ENCODE assay signal across 11 cellular contexts in genomic region chr5:74394543-74394923, GRCh38.
A peak's percentile ranks its signal among the peaks of the same experiment; 100 is the strongest.
DNase-seq lines count a peak whose midpoint lies in the region; ATAC-seq and TF ChIP-seq lines count a peak whose summit lies in the region.
"Had no signal": no experiment of that assay in that cellular context is flagged by ENCODE, and none has a peak within 500 bp of the region (broad histone marks: within the 10 kb centered on the region; RNA-seq: fewer than 3 reads in every experiment).

No MANE protein-coding gene starts in this region.

- H3K9me3 ChIP-seq in right atrium auricular region (no peaks in the 10 kb centered on the region), PC-9 (ENCODE audit: insufficient read depth, low read depth) (no peaks in the 10 kb centered on the region), smooth muscle cell (replicated peaks; ENCODE audit: low read depth) (no peaks in the 10 kb centered on the region)
- no peaks in the 10 kb centered on the region for H3K9me3 ChIP-seq in CD4-positive, alpha-beta T cell (ENCODE audit: control insufficient read depth, low read length)

- DNase-seq in Right ventricle myocardium inferior (ENCODE audit: missing footprints) (no peak), right atrium auricular region (ENCODE audit: low spot score) (no peak), PC-9 (no peak), foreskin keratinocyte (no peak), smooth muscle cell (lab: John Stamatoyannopoulos, UW; ENCODE audit: unreplicated experiment) (no peak), type B pancreatic cell (ENCODE audit: extremely low spot score, unreplicated experiment) (no peak)
- no peak for DNase-seq in CD4-positive, alpha-beta T cell
- DNase-seq: activated CD4-positive, CD25-positive, alpha-beta regulatory T cell treated with anti-CD3 and anti-CD28 coated beads, Interleukin-2, amount 50 U/mL, for 72 hours; activated effector memory CD4-positive, alpha-beta T cell treated with Interleukin-2 at 50 U/mL for 16 hours; GF-D8 had no signal

- H3K4me1 ChIP-seq in right atrium auricular region (no peaks in the 10 kb centered on the region), PC-9 (replicated peaks; ENCODE audit: insufficient read depth) (peaks cover 42% of the 10 kb centered on the region), foreskin keratinocyte (peaks cover 29% of the 10 kb centered on the region), smooth muscle cell (ENCODE audit: low read depth) (no peaks in the 10 kb centered on the region)

- H3K4me1 Mint-ChIP-seq in type B pancreatic cell (ENCODE audit: unreplicated experiment), result peaks cover 47% of the 10 kb centered on the region
- no peaks in the 10 kb centered on the region for H3K4me1 Mint-ChIP-seq in CD4-positive, alpha-beta T cell (ENCODE audit: low read depth)

- H3K4me2 ChIP-seq in PC-9 (peak overlapping the region; percentile 27), smooth muscle cell (no peak overlapping the region)

- intact Hi-C loops in Right ventricle myocardium inferior (cut with DNase I), result no loop called here
- intact Hi-C loops in PC-9 (cut with micrococcal nuclease; ENCODE audit: unreplicated experiment), result loop anchor here (2.0 to 10.0 kb wide), 3 partner anchors 20 to 492 kb away; no protein-coding TSS in a partner anchor
- intact Hi-C loops in CD4-positive, alpha-beta T cell (cut with DNase I, micrococcal nuclease), result no loop called here

- H4K20me1 ChIP-seq in PC-9 (ENCODE audit: insufficient read depth), result no peaks in the 10 kb centered on the region
- no peaks in the 10 kb centered on the region for H4K20me1 ChIP-seq in smooth muscle cell (ENCODE audit: low read depth)

- H3K4me3 ChIP-seq in right atrium auricular region (no peak overlapping the region), PC-9 (no peak overlapping the region), smooth muscle cell (no peak overlapping the region)

- H3K36me3 ChIP-seq in right atrium auricular region (no peaks in the 10 kb centered on the region), PC-9 (ENCODE audit: low read depth) (no peaks in the 10 kb centered on the region), smooth muscle cell (ENCODE audit: low read depth) (no peaks in the 10 kb centered on the region)

- no peaks in the 10 kb centered on the region for H3K36me3 Mint-ChIP-seq in type B pancreatic cell
- no peaks in the 10 kb centered on the region for H3K36me3 Mint-ChIP-seq in CD4-positive, alpha-beta T cell (ENCODE audit: low read depth)

- H3K79me2 ChIP-seq in PC-9 (ENCODE audit: low read depth) (0 out of 2 replicates have a peak, but pooled peaks cover 8% of the 10 kb centered on the region), smooth muscle cell (ENCODE audit: low read depth) (no peaks in the 10 kb centered on the region)

- no peaks in the 10 kb centered on the region for H3K9me2 ChIP-seq in PC-9 (ENCODE audit: insufficient read depth)

- H3K27me3 Mint-ChIP-seq in type B pancreatic cell, result no peaks in the 10 kb centered on the region
- no peaks in the 10 kb centered on the region for H3K27me3 Mint-ChIP-seq in CD4-positive, alpha-beta T cell

- 80% methylated on average over 3 of the region's 3 CpGs for WGBS in smooth muscle cell (ENCODE audit: low lambda C conversion rate)

- H3K27ac ChIP-seq in right atrium auricular region (no peak overlapping the region), PC-9 (peak overlapping the region; percentile 82), foreskin keratinocyte (peak overlapping the region; percentile 93), smooth muscle cell (ENCODE audit: low read depth) (peak overlapping the region; percentile 71)
- H3K27ac ChIP-seq in CD4-positive, alpha-beta T cell (ENCODE audit: low read depth, low read length), result no peak overlapping the region

- BruUV-seq in PC-9 (replicated peaks; lab: Mats Ljungman, UMichigan), result no TSS peak

- H3K27me3 ChIP-seq in right atrium auricular region, result no peaks in the 10 kb centered on the region
- no peaks in the 10 kb centered on the region for H3K27me3 ChIP-seq in PC-9 (ENCODE audit: insufficient read depth, low read depth)
- no peaks in the 10 kb centered on the region for H3K27me3 ChIP-seq in foreskin keratinocyte
- no peaks in the 10 kb centered on the region for H3K27me3 ChIP-seq in smooth muscle cell (ENCODE audit: low read depth)
- no peaks in the 10 kb centered on the region for H3K27me3 ChIP-seq in CD4-positive, alpha-beta T cell (ENCODE audit: control insufficient read depth, insufficient read depth, low read length)

- POLR2A ChIA-PET in PC-9 (lab: Charles Lee; ENCODE audit: unreplicated experiment), result interaction anchor here (0.5 to 1.2 kb wide), 3 partner anchors 143 to 359 kb away, joined by 3 to 7 read pairs (median 4); no protein-coding TSS in a partner anchor
- POLR2A ChIA-PET in CD4-positive, alpha-beta T cell (lab: Charles Lee), result no interaction called here

- peaks cover 13% of the 10 kb centered on the region for H3K9me3 Mint-ChIP-seq in type B pancreatic cell
- H3K9me3 Mint-ChIP-seq in CD4-positive, alpha-beta T cell, result no peaks in the 10 kb centered on the region

- TF ChIP-seq CTCF in right atrium auricular region (IDR thresholded peaks at IDR 0.05), result no peak
- TF ChIP-seq CTCF in PC-9 (conservative IDR thresholded peaks at IDR 0.05), result no peak
- peak; percentile 59 for TF ChIP-seq CTCF in foreskin keratinocyte (conservative IDR thresholded peaks at IDR 0.05)
- no peak for TF ChIP-seq CTCF in smooth muscle cell (IDR thresholded peaks at IDR 0.05; ENCODE audit: borderline replicate concordance, insufficient read depth, poor library complexity, severe bottlenecking)
- TF ChIP-seq CTCF in type B pancreatic cell (conservative IDR thresholded peaks at IDR 0.05), result no peak
- TF ChIP-seq CTCF in CD4-positive, alpha-beta T cell (IDR thresholded peaks at IDR 0.05), result no peak

- CTCF ChIA-PET in PC-9 (lab: Charles Lee), result interaction anchor here (0.5 to 1.4 kb wide), 4 partner anchors 125 to 359 kb away, joined by 3 to 4 read pairs (median 4); no protein-coding TSS in a partner anchor
- CTCF ChIA-PET in CD4-positive, alpha-beta T cell (lab: Charles Lee), result no interaction called here

- ATAC-seq in Right ventricle myocardium inferior (peak; percentile 15), foreskin keratinocyte (peak; percentile 23), GM19395 (IDR thresholded peaks at IDR 0.05; ENCODE audit: unreplicated experiment) (no peak)
- no peak for ATAC-seq in CD4-positive, alpha-beta T cell (ENCODE audit: poor library complexity)

- H3K9ac ChIP-seq in smooth muscle cell (ENCODE audit: low read depth), result no peak overlapping the region

- no peak overlapping the region for H3K4me3 Mint-ChIP-seq in type B pancreatic cell
- H3K4me3 Mint-ChIP-seq in CD4-positive, alpha-beta T cell, result no peak overlapping the region

- no peak overlapping the region for H2AFZ ChIP-seq in PC-9
- no peak overlapping the region for H2AFZ ChIP-seq in smooth muscle cell (ENCODE audit: low read depth)

- H3K27ac Mint-ChIP-seq in type B pancreatic cell, result no peak overlapping the region
- no peak overlapping the region for H3K27ac Mint-ChIP-seq in CD4-positive, alpha-beta T cell

- H3F3A ChIP-seq in PC-9 (ENCODE audit: insufficient read depth, low read depth) (peaks cover 45% of the 10 kb centered on the region), smooth muscle cell (ENCODE audit: low read depth) (peaks cover 6% of the 10 kb centered on the region)

Comparison
In these comparisons a context has a peak if more than half of its experiments do, and no peak if none do; other contexts are left out.
1. ATAC-seq: peak in Right ventricle myocardium inferior (single experiment) and foreskin keratinocyte (single experiment); none in CD4-positive, alpha-beta T cell (single experiment) and GM19395 (single experiment).
2. H3K27ac ChIP-seq: peak in PC-9 (single experiment), foreskin keratinocyte (single experiment) and smooth muscle cell (single experiment); none in right atrium auricular region (0 of 2) and CD4-positive, alpha-beta T cell (single experiment).